Comparison of ENCODE assay signal across 29 cellular contexts in genomic region chr14:90880282-90880681, GRCh38.
"Had no signal": no experiment of that assay in that cellular context is flagged by ENCODE, and none has a peak within 500 bp of the region (broad histone marks: within the 10 kb centered on the region; RNA-seq: fewer than 3 reads in every experiment).

No MANE protein-coding gene starts in this region.

- FAIRE-seq: urothelium cell line had no signal

- H3K4me3 ChIP-seq: stomach, suprapubic skin, testis, thoracic aorta, thyroid gland, tibial artery, tibial nerve, transverse colon, upper lobe of left lung, upper lobe of right lung, uterus, vagina had no signal

- ATAC-seq: stimulated activated effector memory CD8-positive, alpha-beta T cell treated with anti-CD3 and anti-CD28 coated beads, Interleukin-12 subunit alpha, Interleukin-12 subunit beta, amount 100 ng/mL, for 72 hours; stimulated activated memory B cell treated with anti-CD40 and anti-IgM and Interleukin-4, amounts not matched to agents 10 μg/mL and 1 μg/mL and 100 μg/mL, for 72 hours; stimulated activated naive B cell treated with anti-CD40 and anti-IgM and Interleukin-4, amounts not matched to agents 10 μg/mL and 1 μg/mL and 100 μg/mL, for 72 hours; stimulated activated naive CD8-positive, alpha-beta T cell treated with anti-CD3 and anti-CD28 coated beads, Interleukin-15, amount 100 ng/mL, for 72 hours; stimulated activated naive CD8-positive, alpha-beta T cell treated with anti-CD3 and anti-CD28 coated beads, Interleukin-15, Interleukin-2, amounts not matched to agents 100 U/mL and 50 U/mL, for 24 hours; upper lobe of right lung had no signal

- H3K36me3 ChIP-seq: suprapubic skin, thoracic aorta, tibial artery, upper lobe of left lung, upper lobe of right lung, uterus, vagina had no signal

- H3K27me3 Mint-ChIP-seq: stimulated activated memory B cell treated with anti-CD40 and anti-IgM and Interleukin-4, amounts not matched to agents 10 μg/mL and 1 μg/mL and 100 μg/mL, for 72 hours; stimulated activated naive B cell treated with anti-CD40 and anti-IgM and Interleukin-4, amounts not matched to agents 10 μg/mL and 1 μg/mL and 100 μg/mL, for 72 hours; stimulated activated naive CD8-positive, alpha-beta T cell treated with anti-CD3 and anti-CD28 coated beads, Interleukin-15, amount 100 ng/mL, for 72 hours; stimulated activated naive CD8-positive, alpha-beta T cell treated with anti-CD3 and anti-CD28 coated beads, Interleukin-15, Interleukin-2, amounts not matched to agents 100 ng/mL and 50 ng/mL, for 24 hours; type B pancreatic cell had no signal

- H3K27ac ChIP-seq: stomach, suprapubic skin, testis, thoracic aorta, thyroid gland, tibial artery, tibial nerve, transverse colon, upper lobe of left lung, upper lobe of right lung, uterus, vagina had no signal

- DNase-seq: stimulated activated CD4-positive, alpha-beta T cell treated with anti-CD3 and anti-CD28 coated beads, Interleukin-2, amount 100 ng/mL, for 48 hours; stimulated activated CD4-positive, alpha-beta T cell treated with anti-CD3 and anti-CD28 coated beads, Interleukin-4, amount 100 ng/mL, for 1 hour; stimulated activated CD4-positive, alpha-beta T cell treated with anti-CD3 and anti-CD28 coated beads, Interleukin-4, amount 100 ng/mL, for 24 hours; stimulated activated CD4-positive, alpha-beta T cell treated with anti-CD3 and anti-CD28 coated beads, Interleukin-4, amount 100 ng/mL, for 4 hours; stimulated activated CD8-positive, alpha-beta memory T cell treated with anti-CD3 and anti-CD28 coated beads, Interleukin-4, amount 100 ng/mL, for 48 hours; stimulated activated naive B cell treated with anti-CD40 and anti-IgM and Interleukin-4, amounts not matched to agents 10 μg/mL and 1 μg/mL and 100 μg/mL, for 72 hours; stimulated activated naive CD4-positive, alpha-beta T cell; stimulated activated naive CD4-positive, alpha-beta T cell treated with Interleukin-2 at 50 U/mL for 16 hours; stimulated activated naive CD8-positive, alpha-beta T cell treated with anti-CD3 and anti-CD28 coated beads, Interleukin-15, amount 100 ng/mL, for 72 hours; stimulated activated naive CD8-positive, alpha-beta T cell treated with anti-CD3 and anti-CD28 coated beads, Interleukin-15, Interleukin-2, amounts not matched to agents 100 U/mL and 50 U/mL, for 24 hours; stomach; substantia nigra; testis; thyroid gland; tibial artery; transverse colon; trophoblast cell; upper lobe of left lung; upper lobe of right lung; uterus had no signal

- H3K4me3 Mint-ChIP-seq: stimulated activated effector memory CD8-positive, alpha-beta T cell treated with anti-CD3 and anti-CD28 coated beads, Interleukin-12 subunit alpha, Interleukin-12 subunit beta, amount 100 ng/mL, for 72 hours; stimulated activated memory B cell treated with anti-CD40 and anti-IgM and Interleukin-4, amounts not matched to agents 10 μg/mL and 1 μg/mL and 100 μg/mL, for 72 hours; stimulated activated naive B cell treated with anti-CD40 and anti-IgM and Interleukin-4, amounts not matched to agents 10 μg/mL and 1 μg/mL and 100 μg/mL, for 72 hours; stimulated activated naive CD8-positive, alpha-beta T cell treated with anti-CD3 and anti-CD28 coated beads, Interleukin-15, amount 100 ng/mL, for 72 hours; stimulated activated naive CD8-positive, alpha-beta T cell treated with anti-CD3 and anti-CD28 coated beads, Interleukin-15, Interleukin-2, amounts not matched to agents 100 ng/mL and 50 ng/mL, for 24 hours; type B pancreatic cell had no signal

- H3K27me3 ChIP-seq: stomach, suprapubic skin, testis, thyroid gland, tibial artery, tibial nerve, transverse colon, upper lobe of left lung, upper lobe of right lung, uterus, vagina had no signal

- H3K9me3 ChIP-seq: stomach, suprapubic skin, testis, thyroid gland, tibial nerve, transverse colon, upper lobe of left lung, upper lobe of right lung, uterus, vagina had no signal

- H3K4me1 Mint-ChIP-seq: stimulated activated effector memory CD8-positive, alpha-beta T cell treated with anti-CD3 and anti-CD28 coated beads, Interleukin-12 subunit alpha, Interleukin-12 subunit beta, amount 100 ng/mL, for 72 hours; stimulated activated memory B cell treated with anti-CD40 and anti-IgM and Interleukin-4, amounts not matched to agents 10 μg/mL and 1 μg/mL and 100 μg/mL, for 72 hours; stimulated activated naive B cell treated with anti-CD40 and anti-IgM and Interleukin-4, amounts not matched to agents 10 μg/mL and 1 μg/mL and 100 μg/mL, for 72 hours; stimulated activated naive CD8-positive, alpha-beta T cell treated with anti-CD3 and anti-CD28 coated beads, Interleukin-15, amount 100 ng/mL, for 72 hours had no signal

- H3K27ac Mint-ChIP-seq: stimulated activated effector memory CD8-positive, alpha-beta T cell treated with anti-CD3 and anti-CD28 coated beads, Interleukin-12 subunit alpha, Interleukin-12 subunit beta, amount 100 ng/mL, for 72 hours; stimulated activated memory B cell treated with anti-CD40 and anti-IgM and Interleukin-4, amounts not matched to agents 10 μg/mL and 1 μg/mL and 100 μg/mL, for 72 hours; stimulated activated naive B cell treated with anti-CD40 and anti-IgM and Interleukin-4, amounts not matched to agents 10 μg/mL and 1 μg/mL and 100 μg/mL, for 72 hours; stimulated activated naive CD8-positive, alpha-beta T cell treated with anti-CD3 and anti-CD28 coated beads, Interleukin-15, amount 100 ng/mL, for 72 hours; stimulated activated naive CD8-positive, alpha-beta T cell treated with anti-CD3 and anti-CD28 coated beads, Interleukin-15, Interleukin-2, amounts not matched to agents 100 ng/mL and 50 ng/mL, for 24 hours; type B pancreatic cell had no signal

- H3K4me1 ChIP-seq: stomach, suprapubic skin, testis, thyroid gland, tibial artery, tibial nerve, transverse colon, upper lobe of left lung, upper lobe of right lung, uterus, vagina had no signal

- H3K9me3 Mint-ChIP-seq: stimulated activated naive CD8-positive, alpha-beta T cell treated with anti-CD3 and anti-CD28 coated beads, Interleukin-15, amount 100 ng/mL, for 72 hours had no signal
